Comparison of ENCODE assay signal across 8 cellular contexts in genomic region chr1:26035959-26036755, GRCh38. TPM values are rescaled to one million over a fixed set of nuclear protein-coding genes. Genes with fewer than 3 reads are reported as not detected.
DNase-seq lines count a peak whose midpoint lies in the region; ATAC-seq lines count a peak whose summit lies in the region.

No MANE protein-coding gene starts in this region.

- peak; percentile 85 for DNase-seq in CD1c-positive myeloid dendritic cell (ENCODE audit: extremely low spot score)
- DNase-seq in GM19240 (ENCODE audit: insufficient read length, low spot score), result peak; percentile 82
- peak; percentile 68 for DNase-seq in NT2/D1 (ENCODE audit: low read depth, low spot score)
- DNase-seq in activated T-cell treated with anti-CD3 and anti-CD28 coated beads, Interleukin-2, amount 50 U/mL, for 4 hours, result peak; percentile 72
- DNase-seq in stimulated activated CD8-positive, alpha-beta memory T cell treated with anti-CD3 and anti-CD28 coated beads, Interleukin-4, amount 100 ng/mL, for 48 hours, result peak; percentile 92

- H3K27me3 ChIP-seq in NT2/D1 (ENCODE audit: insufficient read depth, insufficient read length) (peaks cover 34% of the 10 kb centered on the region), muscle layer of colon (ENCODE audit: control insufficient read depth in 1 of 2, insufficient read depth in 2 of 2, low read length in 2 of 2) (no peaks in the 10 kb centered on the region)

- H3K36me3 ChIP-seq in NT2/D1 (ENCODE audit: insufficient read depth, insufficient read length, low read length), result no peaks in the 10 kb centered on the region
- H3K36me3 ChIP-seq in muscle layer of colon (ENCODE audit: insufficient read depth, low read length), result no peaks in the 10 kb centered on the region

- peak; percentile 72 for ATAC-seq in HG03439 (IDR thresholded peaks at IDR 0.05; ENCODE audit: unreplicated experiment)
- peak; percentile 78 to 80 for ATAC-seq in activated T-cell treated with anti-CD3 and anti-CD28 coated beads, Interleukin-2, amount 50 U/mL, for 4 hours
- ATAC-seq in esophagus mucosa, result peak; percentile 89

- H3K9me3 Mint-ChIP-seq in activated T-cell treated with anti-CD3 and anti-CD28 coated beads, Interleukin-2, amount 50 U/mL, for 4 hours, result no peaks in the 10 kb centered on the region

- peak overlapping the region; percentile 92 for H3K9ac ChIP-seq in NT2/D1 (ENCODE audit: insufficient read length, low read depth)
- H3K9ac ChIP-seq in muscle layer of colon (ENCODE audit: low read length), result peak overlapping the region; percentile 79

- H3K4me1 ChIP-seq in NT2/D1 (ENCODE audit: insufficient read depth, insufficient read length) (peaks cover 19% of the 10 kb centered on the region), muscle layer of colon (ENCODE audit: insufficient read depth, low read length) (peaks cover 7% of the 10 kb centered on the region)

- peak overlapping the region; percentile 93 for H3K4me3 Mint-ChIP-seq in activated T-cell treated with anti-CD3 and anti-CD28 coated beads, Interleukin-2, amount 50 U/mL, for 4 hours

- H3K27me3 Mint-ChIP-seq in activated T-cell treated with anti-CD3 and anti-CD28 coated beads, Interleukin-2, amount 50 U/mL, for 4 hours (ENCODE audit: low read depth), result peaks cover 2% of the 10 kb centered on the region

- H3K27ac ChIP-seq in muscle layer of colon (ENCODE audit: low read depth, low read length), result peak overlapping the region; percentile 94

- H3K4me1 Mint-ChIP-seq in activated T-cell treated with anti-CD3 and anti-CD28 coated beads, Interleukin-2, amount 50 U/mL, for 4 hours (ENCODE audit: low read depth), result peaks cover 15% of the 10 kb centered on the region

- H3K36me3 Mint-ChIP-seq in activated T-cell treated with anti-CD3 and anti-CD28 coated beads, Interleukin-2, amount 50 U/mL, for 4 hours (ENCODE audit: insufficient read depth), result no peaks in the 10 kb centered on the region

- H3K9me3 ChIP-seq in NT2/D1 (ENCODE audit: insufficient read depth, low read length) (no peaks in the 10 kb centered on the region), muscle layer of colon (ENCODE audit: low read length) (no peaks in the 10 kb centered on the region)

- H3K4me3 ChIP-seq in NT2/D1 (ENCODE audit: insufficient read length, low read depth), result peak overlapping the region; percentile 89
- H3K4me3 ChIP-seq in muscle layer of colon (ENCODE audit: low read depth in 1 of 2, low read length in 2 of 2), result peak overlapping the region; percentile 84 to 91

RNA-seq across cellular contexts. Expression of gene SLC30A2, which starts 9.8 kb away (rescaled TPM):
- not detected for total RNA-seq in activated T-cell treated with anti-CD3 and anti-CD28 coated beads, Interleukin-2, amount 50 U/mL, for 4 hours
- total RNA-seq in esophagus mucosa, result not detected

RNA-seq across cellular contexts. Expression of gene EXTL1, which starts 14.6 kb away (rescaled TPM):
- not detected for total RNA-seq in activated T-cell treated with anti-CD3 and anti-CD28 coated beads, Interleukin-2, amount 50 U/mL, for 4 hours
- total RNA-seq in esophagus mucosa, result not detected

RNA-seq across cellular contexts. Expression of gene TRIM63, which starts 31.3 kb away (rescaled TPM):
- not detected for total RNA-seq in activated T-cell treated with anti-CD3 and anti-CD28 coated beads, Interleukin-2, amount 50 U/mL, for 4 hours
- not detected for total RNA-seq in esophagus mucosa

RNA-seq across cellular contexts. Expression of gene PAFAH2, which starts 38.3 kb away (rescaled TPM):
- 10 to 100 TPM in 1 of 3 donors, 1 to 10 TPM in 2; 7.1 to 10.4 (median 8.3) TPM for total RNA-seq in activated T-cell treated with anti-CD3 and anti-CD28 coated beads, Interleukin-2, amount 50 U/mL, for 4 hours
- total RNA-seq in esophagus mucosa, result 9.0 TPM

Comparison
In these comparisons a context has a peak if more than half of its experiments do, and no peak if none do; other contexts are left out.
1. Peak in every context shown above with its lines: DNase-seq, ATAC-seq, H3K4me3 ChIP-seq and H3K27ac ChIP-seq.